ENCODE assay signal across 9 cellular contexts in genomic region chr15:92161039-92161670, GRCh38.
DNase-seq lines count a peak whose midpoint lies in the region; ATAC-seq and TF ChIP-seq lines count a peak whose summit lies in the region.
"Had no signal": no experiment of that assay in that cellular context is flagged by ENCODE, and none has a peak within 500 bp of the region (broad histone marks: within the 10 kb centered on the region; RNA-seq: fewer than 3 reads in every experiment).

No MANE protein-coding gene starts in this region.

- ATAC-seq in GM18858 (IDR thresholded peaks at IDR 0.05; ENCODE audit: unreplicated experiment) (peak; percentile 95), GM21526 (IDR thresholded peaks at IDR 0.05; ENCODE audit: low FRiP score, unreplicated experiment) (peak; percentile 96), HG03432 (IDR thresholded peaks at IDR 0.05; ENCODE audit: unreplicated experiment) (peak; percentile 93)

- no peaks in the 10 kb centered on the region for H3K9me2 ChIP-seq in hepatocyte (replicated peaks; ENCODE audit: insufficient read depth)

- H3K9me3 ChIP-seq in hepatocyte (ENCODE audit: low read depth) = no peaks in the 10 kb centered on the region

- no peaks in the 10 kb centered on the region for H4K20me1 ChIP-seq in hepatocyte (ENCODE audit: insufficient read depth, poor library complexity, severe bottlenecking)

- TF ChIP-seq CTCF in hepatocyte (IDR thresholded peaks at IDR 0.05; ENCODE audit: poor library complexity) = no peak

- DNase-seq in hepatocyte (ENCODE audit: low spot score) (peak; percentile 41), T-helper 1 cell (no peak), NCI-H1417 treated with DMSO at 0.1 percent for 48 hours (lab: John Stamatoyannopoulos, UW) (no peak), NCI-H187 treated with DMSO at 0.1 percent for 48 hours (lab: John Stamatoyannopoulos, UW) (no peak), activated gamma-delta T cell (lab: John Stamatoyannopoulos, UW) (no peak)
- DNase-seq: NCI-H510A had no signal

- no peak overlapping the region for H2AFZ ChIP-seq in hepatocyte

- H3K4me1 ChIP-seq in hepatocyte (ENCODE audit: insufficient read depth) = peaks cover 21% of the 10 kb centered on the region

- H3K27me3 ChIP-seq in hepatocyte = no peaks in the 10 kb centered on the region

- no peaks in the 10 kb centered on the region for H3K79me2 ChIP-seq in hepatocyte

- no peaks in the 10 kb centered on the region for H3K36me3 ChIP-seq in hepatocyte (replicated peaks; ENCODE audit: insufficient read depth, low read depth)

- H3K27ac ChIP-seq in hepatocyte = no peak overlapping the region

- H3K4me3 ChIP-seq in hepatocyte = no peak overlapping the region

- WGBS in hepatocyte (ENCODE audit: low lambda C conversion rate, missing lambda C conversion rate) = 95% methylated on average over 6 of the region's 6 CpGs

- H3K4me2 ChIP-seq in hepatocyte = no peak overlapping the region
